ENCODE assay signal across 30 cellular contexts in genomic region chr7:149823631-149824199, GRCh38.
"Had no signal": no experiment of that assay in that cellular context is flagged by ENCODE, and none has a peak within 500 bp of the region (broad histone marks: within the 10 kb centered on the region; RNA-seq: fewer than 3 reads in every experiment).

No MANE protein-coding gene starts in this region.

- H3K4me3 Mint-ChIP-seq: activated CD4-positive, alpha-beta T cell treated with anti-CD3 and anti-CD28 coated beads for 36 hours; activated T-cell treated with anti-CD3 and anti-CD28 coated beads, Interleukin-2, amount 50 U/mL, for 72 hours; central memory CD8-positive, alpha-beta T cell; mesothelial cell of epicardium; naive thymus-derived CD4-positive, alpha-beta T cell; stimulated activated naive B cell treated with anti-CD40 and anti-IgM and Interleukin-4, amounts not matched to agents 10 μg/mL and 1 μg/mL and 100 μg/mL, for 72 hours; T-helper 2 cell treated with Interferon-gamma antibody and Interleukin-4, amounts not matched to agents 5 μg/mL and 100 μg/mL, for 36 hours had no signal

- H3K27me3 ChIP-seq: esophagus muscularis mucosa, heart left ventricle, sigmoid colon, stomach, thyroid gland, upper lobe of left lung had no signal

- H3K4me2 ChIP-seq: smooth muscle cell had no signal

- H3K4me3 ChIP-seq: esophagus muscularis mucosa, heart left ventricle, psoas muscle, sigmoid colon, smooth muscle cell, stomach, thyroid gland, upper lobe of left lung had no signal

- H3K27me3 Mint-ChIP-seq: activated CD4-positive, alpha-beta T cell treated with anti-CD3 and anti-CD28 coated beads for 36 hours; central memory CD8-positive, alpha-beta T cell; naive thymus-derived CD4-positive, alpha-beta T cell had no signal

- H3K36me3 Mint-ChIP-seq: mesothelial cell of epicardium; naive thymus-derived CD4-positive, alpha-beta T cell; stimulated activated naive B cell treated with anti-CD40 and anti-IgM and Interleukin-4, amounts not matched to agents 10 μg/mL and 1 μg/mL and 100 μg/mL, for 72 hours had no signal

- H3K4me1 ChIP-seq: esophagus muscularis mucosa, foreskin keratinocyte, heart left ventricle, parathyroid adenoma, psoas muscle, sigmoid colon, stomach, upper lobe of left lung had no signal

- H3K9ac ChIP-seq: parathyroid adenoma had no signal

- H3K9me3 ChIP-seq: esophagus muscularis mucosa, heart left ventricle, psoas muscle, sigmoid colon, stomach, thyroid gland, upper lobe of left lung had no signal

- H3K36me3 ChIP-seq: esophagus muscularis mucosa, heart left ventricle, sigmoid colon, stomach, thyroid gland, upper lobe of left lung had no signal

- ATAC-seq: activated CD4-positive, alpha-beta T cell treated with anti-CD3 and anti-CD28 coated beads for 36 hours; activated T-cell treated with anti-CD3 and anti-CD28 coated beads, Interleukin-2, amount 50 U/mL, for 72 hours; foreskin keratinocyte; heart left ventricle; naive thymus-derived CD4-positive, alpha-beta T cell; psoas muscle; stimulated activated naive B cell treated with anti-CD40 and anti-IgM and Interleukin-4, amounts not matched to agents 10 μg/mL and 1 μg/mL and 100 μg/mL, for 72 hours had no signal

- H3K4me1 Mint-ChIP-seq: activated CD4-positive, alpha-beta T cell treated with anti-CD3 and anti-CD28 coated beads for 36 hours; central memory CD8-positive, alpha-beta T cell; naive thymus-derived CD4-positive, alpha-beta T cell had no signal

- H3K27ac Mint-ChIP-seq: activated CD4-positive, alpha-beta T cell treated with anti-CD3 and anti-CD28 coated beads for 36 hours; activated T-cell treated with anti-CD3 and anti-CD28 coated beads, Interleukin-2, amount 50 U/mL, for 72 hours; mesothelial cell of epicardium; naive thymus-derived CD4-positive, alpha-beta T cell; stimulated activated naive B cell treated with anti-CD40 and anti-IgM and Interleukin-4, amounts not matched to agents 10 μg/mL and 1 μg/mL and 100 μg/mL, for 72 hours; T-helper 2 cell treated with Interferon-gamma antibody and Interleukin-4, amounts not matched to agents 5 μg/mL and 100 μg/mL, for 36 hours had no signal

- H3K79me2 ChIP-seq: parathyroid adenoma had no signal

- H3K27ac ChIP-seq: esophagus muscularis mucosa, foreskin keratinocyte, heart left ventricle, parathyroid adenoma, psoas muscle, sigmoid colon, stomach, thyroid gland, upper lobe of left lung had no signal

- FAIRE-seq: bronchial epithelial cell, colon had no signal

- H2AFZ ChIP-seq: parathyroid adenoma had no signal

- H3K9me3 Mint-ChIP-seq: activated T-cell treated with anti-CD3 and anti-CD28 coated beads, Interleukin-2, amount 50 U/mL, for 72 hours; central memory CD8-positive, alpha-beta T cell; mesothelial cell of epicardium; naive thymus-derived CD4-positive, alpha-beta T cell; stimulated activated naive B cell treated with anti-CD40 and anti-IgM and Interleukin-4, amounts not matched to agents 10 μg/mL and 1 μg/mL and 100 μg/mL, for 72 hours; T-helper 2 cell treated with Interferon-gamma antibody and Interleukin-4, amounts not matched to agents 5 μg/mL and 100 μg/mL, for 36 hours had no signal

- DNase-seq: activated CD4-positive, alpha-beta T cell treated with anti-CD3 and anti-CD28 coated beads for 36 hours; activated CD4-positive, CD25-positive, alpha-beta regulatory T cell; activated naive CD4-positive, alpha-beta T cell treated with Interleukin-2 at 50 U/mL for 16 hours; activated T-cell treated with anti-CD3 and anti-CD28 coated beads for 4 hours; activated T-cell treated with anti-CD3 and anti-CD28 coated beads, Interleukin-2, amount 50 U/mL, for 72 hours; amygdala; dermis blood vessel endothelial cell; effector CD4-positive, alpha-beta T cell; foreskin keratinocyte; hypothalamus; kidney glomerular epithelial cell; naive thymus-derived CD4-positive, alpha-beta T cell; nucleus accumbens; sigmoid colon; stimulated activated CD4-positive, alpha-beta T cell treated with anti-CD3 and anti-CD28 coated beads, Interleukin-15, amount 100 ng/mL, for 24 hours; stimulated activated CD4-positive, alpha-beta T cell treated with anti-CD3 and anti-CD28 coated beads, Interleukin-2, amount 100 ng/mL, for 24 hours; stimulated activated naive B cell treated with anti-CD40 and anti-IgM and Interleukin-4, amounts not matched to agents 10 μg/mL and 1 μg/mL and 100 μg/mL, for 72 hours; stomach; thyroid gland had no signal
